Comparison of ENCODE assay signal across 15 cellular contexts in genomic region chr18:23284629-23285028, GRCh38.
DNase-seq lines count a peak whose midpoint lies in the region; ATAC-seq and TF ChIP-seq lines count a peak whose summit lies in the region.
"Had no signal": no experiment of that assay in that cellular context is flagged by ENCODE, and none has a peak within 500 bp of the region (broad histone marks: within the 10 kb centered on the region; RNA-seq: fewer than 3 reads in every experiment).

No MANE protein-coding gene starts in this region.

- H3K36me3 ChIP-seq in H7 (replicated peaks; ENCODE audit: control insufficient read depth, insufficient read depth, low read length): no peaks in the 10 kb centered on the region
- no peaks in the 10 kb centered on the region for H3K36me3 ChIP-seq in right lobe of liver

- H3K27me3 ChIP-seq in H7 (ENCODE audit: control insufficient read depth, insufficient read depth, low read length): no peaks in the 10 kb centered on the region
- no peaks in the 10 kb centered on the region for H3K27me3 ChIP-seq in right lobe of liver

- H3K4me3 ChIP-seq in H7 (ENCODE audit: insufficient read depth, low read depth, low read length): peak overlapping the region; percentile 4; the same call in 1 of the 2 replicates
- no peak overlapping the region for H3K4me3 ChIP-seq in right lobe of liver

- peak; percentile 30 for DNase-seq in Daoy (ENCODE audit: low read depth)
- no peak for DNase-seq in H7
- DNase-seq in kidney tubule cell (ENCODE audit: low spot score): peak; percentile 55
- no peak for DNase-seq in right lobe of liver
- DNase-seq: CD4-positive, alpha-beta T cell; GF-D8; GOT3; left colon; naive B cell; retina; substantia nigra had no signal

- H3K27me3 Mint-ChIP-seq in activated T-helper 17 cell treated with anti-CD3 and anti-CD28 coated beads, Interleukin-2, amount 50 U/mL, for 72 hours: no peaks in the 10 kb centered on the region
- H3K27me3 Mint-ChIP-seq: CD4-positive, alpha-beta T cell; naive B cell had no signal

- no peaks in the 10 kb centered on the region for H3K9me3 Mint-ChIP-seq in activated T-helper 17 cell treated with anti-CD3 and anti-CD28 coated beads, Interleukin-2, amount 50 U/mL, for 72 hours
- H3K9me3 Mint-ChIP-seq: CD4-positive, alpha-beta T cell; naive B cell had no signal

- H3K27ac Mint-ChIP-seq in activated T-helper 17 cell treated with anti-CD3 and anti-CD28 coated beads, Interleukin-2, amount 50 U/mL, for 72 hours: peak overlapping the region; percentile 91
- H3K27ac Mint-ChIP-seq: CD4-positive, alpha-beta T cell had no signal

- no peaks in the 10 kb centered on the region for H3K4me1 ChIP-seq in right lobe of liver

- H3K4me3 Mint-ChIP-seq in activated T-helper 17 cell treated with anti-CD3 and anti-CD28 coated beads, Interleukin-2, amount 50 U/mL, for 72 hours: peak overlapping the region; percentile 60
- H3K4me3 Mint-ChIP-seq: CD4-positive, alpha-beta T cell; naive B cell had no signal

- H3K4me1 Mint-ChIP-seq in activated T-helper 17 cell treated with anti-CD3 and anti-CD28 coated beads, Interleukin-2, amount 50 U/mL, for 72 hours: peaks cover 15% of the 10 kb centered on the region
- H3K4me1 Mint-ChIP-seq: naive B cell had no signal

- TF ChIP-seq POLR2A in right lobe of liver (IDR thresholded peaks at IDR 0.05): no peak

- TF ChIP-seq CTCF in right lobe of liver (IDR thresholded peaks at IDR 0.05): no peak

- 88% methylated on average over 2 of the region's 2 CpGs for WGBS in right lobe of liver (ENCODE audit: insufficient coverage, low coverage, low lambda C conversion rate, missing lambda C conversion rate)

- H3K27ac ChIP-seq in right lobe of liver: no peak overlapping the region
- H3K27ac ChIP-seq: VCaP had no signal

- H3K9me3 ChIP-seq in right lobe of liver: no peaks in the 10 kb centered on the region

- intact Hi-C loops in right lobe of liver (cut with DNase I): no loop called here

- no peaks in the 10 kb centered on the region for H3K36me3 Mint-ChIP-seq in activated T-helper 17 cell treated with anti-CD3 and anti-CD28 coated beads, Interleukin-2, amount 50 U/mL, for 72 hours (ENCODE audit: low read depth)
- H3K36me3 Mint-ChIP-seq: naive B cell had no signal

- peak; percentile 74 for ATAC-seq in activated T-helper 17 cell treated with anti-CD3 and anti-CD28 coated beads, Interleukin-2, amount 50 U/mL, for 72 hours (replicated peaks)
- ATAC-seq in HG02588 (IDR thresholded peaks at IDR 0.05; ENCODE audit: unreplicated experiment) (no peak), GM18502 (IDR thresholded peaks at IDR 0.05; ENCODE audit: poor library complexity, unreplicated experiment) (no peak), right lobe of liver (no peak)
- ATAC-seq: left colon had no signal

Comparison
In these comparisons a context has a peak if more than half of its experiments do, and no peak if none do; other contexts are left out.
1. DNase-seq: peak in Daoy (single experiment) and kidney tubule cell (single experiment); none in H7 (single experiment) and right lobe of liver (0 of 3).